ENCODE assay signal across 19 cellular contexts in genomic region chr7:135459076-135459475, GRCh38.
"Had no signal": no experiment of that assay in that cellular context is flagged by ENCODE, and none has a peak within 500 bp of the region (broad histone marks: within the 10 kb centered on the region; RNA-seq: fewer than 3 reads in every experiment).

No MANE protein-coding gene starts in this region.

- H3K36me3 ChIP-seq: prostate gland, right lobe of liver, tibial nerve, upper lobe of right lung, vagina had no signal

- ATAC-seq: mucosa of descending colon; naive thymus-derived CD8-positive, alpha-beta T cell; stimulated activated memory B cell treated with anti-CD40 and anti-IgM and Interleukin-4, amounts not matched to agents 10 μg/mL and 1 μg/mL and 100 μg/mL, for 72 hours; upper lobe of right lung had no signal

- H2AFZ ChIP-seq: hepatocyte, parathyroid adenoma had no signal

- H3K9me3 ChIP-seq: mucosa of descending colon, prostate gland, right lobe of liver, testis, tibial nerve, upper lobe of right lung, vagina had no signal

- H3K4me1 ChIP-seq: prostate gland, right lobe of liver had no signal

- H3K27me3 ChIP-seq: hepatocyte, right lobe of liver, testis, tibial nerve, upper lobe of right lung, vagina had no signal

- H3K27me3 Mint-ChIP-seq: dendritic cell treated with granulocyte-macrophage colony-stimulating factor and Interleukin-4, amounts not matched to agents 40 ng/mL and 50 ng/mL, for 4 days; naive thymus-derived CD8-positive, alpha-beta T cell; stimulated activated memory B cell treated with anti-CD40 and anti-IgM and Interleukin-4, amounts not matched to agents 10 μg/mL and 1 μg/mL and 100 μg/mL, for 72 hours; stimulated activated naive CD8-positive, alpha-beta T cell treated with anti-CD3 and anti-CD28 coated beads, Interleukin-15, Interleukin-2, amounts not matched to agents 100 ng/mL and 50 ng/mL, for 24 hours had no signal

- H3K27ac ChIP-seq: hepatocyte, parathyroid adenoma, prostate gland, right lobe of liver, testis, tibial nerve, upper lobe of right lung, vagina had no signal

- H3K9me3 Mint-ChIP-seq: dendritic cell treated with granulocyte-macrophage colony-stimulating factor and Interleukin-4, amounts not matched to agents 40 ng/mL and 50 ng/mL, for 4 days; naive thymus-derived CD8-positive, alpha-beta T cell; stimulated activated naive CD8-positive, alpha-beta T cell treated with anti-CD3 and anti-CD28 coated beads, Interleukin-15, Interleukin-2, amounts not matched to agents 100 ng/mL and 50 ng/mL, for 24 hours had no signal

- DNase-seq: foreskin melanocyte; head of caudate nucleus; mammary epithelial cell; mucosa of descending colon; naive thymus-derived CD8-positive, alpha-beta T cell; right lobe of liver; stimulated activated CD4-positive, alpha-beta T cell treated with anti-CD3 and anti-CD28 coated beads, Interleukin-4, amount 100 ng/mL, for 1 hour; stimulated activated CD8-positive, alpha-beta memory T cell treated with anti-CD3 and anti-CD28 coated beads, Interleukin-4, amount 100 ng/mL, for 48 hours; testis; upper lobe of right lung had no signal

- H3K4me3 Mint-ChIP-seq: dendritic cell treated with granulocyte-macrophage colony-stimulating factor and Interleukin-4, amounts not matched to agents 40 ng/mL and 50 ng/mL, for 4 days; stimulated activated memory B cell treated with anti-CD40 and anti-IgM and Interleukin-4, amounts not matched to agents 10 μg/mL and 1 μg/mL and 100 μg/mL, for 72 hours; stimulated activated naive CD8-positive, alpha-beta T cell treated with anti-CD3 and anti-CD28 coated beads, Interleukin-15, Interleukin-2, amounts not matched to agents 100 ng/mL and 50 ng/mL, for 24 hours had no signal

- H3K4me3 ChIP-seq: hepatocyte, mucosa of descending colon, prostate gland, right lobe of liver, testis, tibial nerve, upper lobe of right lung, vagina had no signal

- H3K9ac ChIP-seq: parathyroid adenoma had no signal

- FAIRE-seq: colon had no signal

- H3K4me2 ChIP-seq: hepatocyte had no signal

- H3K27ac Mint-ChIP-seq: dendritic cell treated with granulocyte-macrophage colony-stimulating factor and Interleukin-4, amounts not matched to agents 40 ng/mL and 50 ng/mL, for 4 days; stimulated activated memory B cell treated with anti-CD40 and anti-IgM and Interleukin-4, amounts not matched to agents 10 μg/mL and 1 μg/mL and 100 μg/mL, for 72 hours; stimulated activated naive CD8-positive, alpha-beta T cell treated with anti-CD3 and anti-CD28 coated beads, Interleukin-15, Interleukin-2, amounts not matched to agents 100 ng/mL and 50 ng/mL, for 24 hours had no signal
